ENCODE assay signal across 3 cellular contexts in the genomic region with DNA sequence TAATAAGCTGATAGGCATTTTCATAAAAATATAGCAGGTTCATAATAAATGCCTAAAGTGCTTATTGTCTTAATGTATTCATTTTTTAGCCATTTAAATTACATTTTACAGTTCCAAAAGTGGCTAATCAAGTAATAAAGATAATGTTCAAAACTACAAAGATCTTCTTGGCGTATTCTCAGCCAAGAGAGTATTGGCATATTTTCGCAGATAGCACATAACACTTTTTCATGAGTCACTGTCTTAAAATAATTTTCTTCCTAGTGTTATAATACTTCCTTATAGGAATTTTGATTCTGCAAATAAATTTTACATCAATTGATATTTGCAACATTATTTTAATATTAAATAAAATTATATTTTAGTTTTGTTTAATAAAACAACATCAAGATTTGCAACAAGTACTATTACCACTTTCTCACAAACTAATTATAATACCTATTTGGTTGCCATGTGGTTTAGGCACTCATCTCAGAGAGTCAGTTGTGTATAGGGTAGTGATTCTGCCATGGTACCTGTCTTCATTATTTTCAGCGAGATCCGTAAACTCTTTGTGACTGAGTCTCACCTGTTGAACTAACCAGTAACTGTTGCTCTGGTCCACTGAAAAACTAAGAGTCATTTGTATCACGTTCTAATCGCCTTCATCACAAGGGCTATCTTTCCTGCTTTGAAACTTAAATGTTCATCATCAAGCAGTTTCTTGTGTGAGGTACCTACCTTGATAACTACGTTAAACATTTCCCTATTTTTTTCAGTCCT.
TF ChIP-seq lines count a peak whose summit lies in the region.

No MANE protein-coding gene starts in this region.

TF ChIP-seq in A549, 52 proteins besides CTCF, POLR2A, EP300 and RAD21:
- TF ChIP-seq KDM1A (IDR thresholded peaks at IDR 0.05; ENCODE audit: low read depth) (no peak), ESRRA (IDR thresholded peaks at IDR 0.05; ENCODE audit: borderline replicate concordance, low read length) (no peak), CBX8 (IDR thresholded peaks at IDR 0.05) (no peak), MYC (IDR thresholded peaks at IDR 0.05; ENCODE audit: borderline replicate concordance, low read length) (no peak), EHF (CRISPR knock-in tag; IDR thresholded peaks at IDR 0.05) (no peak), USF2 (IDR thresholded peaks at IDR 0.05) (no peak), MAFK (IDR thresholded peaks at IDR 0.05; ENCODE audit: partially characterized antibody) (no peak), RFX5 (IDR thresholded peaks at IDR 0.05) (no peak), MAX (IDR thresholded peaks at IDR 0.05) (no peak), RARB (CRISPR knock-in tag; IDR thresholded peaks at IDR 0.05) (no peak), CHD2 (IDR thresholded peaks at IDR 0.05; ENCODE audit: low read length, partially characterized antibody) (no peak), FOXS1 (CRISPR knock-in tag; IDR thresholded peaks at IDR 0.05) (no peak), JUN (IDR thresholded peaks at IDR 0.05) (no peak), SREBF2 (IDR thresholded peaks at IDR 0.05) (no peak), RCOR1 (IDR thresholded peaks at IDR 0.05; ENCODE audit: low read depth, low read length) (no peak), HDAC2 (IDR thresholded peaks at IDR 0.05) (no peak), PHF8 (IDR thresholded peaks at IDR 0.05; ENCODE audit: borderline replicate concordance, low read depth) (no peak), HEYL (CRISPR knock-in tag; IDR thresholded peaks at IDR 0.05) (no peak), CHD4 (IDR thresholded peaks at IDR 0.05; ENCODE audit: borderline replicate concordance) (no peak), HES2 (IDR thresholded peaks at IDR 0.05) (no peak)

TF ChIP-seq in IMR-90, 13 proteins besides CTCF, POLR2A, EP300 and RAD21:
- no peak for TF ChIP-seq RFX5 (IDR thresholded peaks at IDR 0.05; ENCODE audit: low read depth, low read length)
- no peak for TF ChIP-seq MAFK (IDR thresholded peaks at IDR 0.05; ENCODE audit: low read depth, low read length)
- no peak for TF ChIP-seq RCOR1 (IDR thresholded peaks at IDR 0.05; ENCODE audit: insufficient replicate concordance, low read length)
- TF ChIP-seq FOS (IDR thresholded peaks at IDR 0.05; ENCODE audit: low read depth, low read length), result no peak
- TF ChIP-seq NFE2L2 (IDR thresholded peaks at IDR 0.05; ENCODE audit: low read depth, low read length), result no peak
- TF ChIP-seq MXI1 (IDR thresholded peaks at IDR 0.05; ENCODE audit: borderline replicate concordance, low read depth, low read length), result no peak
- TF ChIP-seq ELK1 (IDR thresholded peaks at IDR 0.05; ENCODE audit: borderline replicate concordance, low read depth, low read length), result no peak
- TF ChIP-seq BHLHE40 (IDR thresholded peaks at IDR 0.05; ENCODE audit: low read depth, low read length), result no peak
- TF ChIP-seq CEBPB (IDR thresholded peaks at IDR 0.05; ENCODE audit: low read depth, low read length), result no peak
- no peak for TF ChIP-seq SMC3 (IDR thresholded peaks at IDR 0.05; ENCODE audit: low read depth, low read length)
- TF ChIP-seq MAZ (IDR thresholded peaks at IDR 0.05; ENCODE audit: borderline replicate concordance, low read depth, low read length), result no peak
- no peak for TF ChIP-seq USF2 (IDR thresholded peaks at IDR 0.05; ENCODE audit: low read depth, low read length)
- no peak for TF ChIP-seq CHD1 (IDR thresholded peaks at IDR 0.05; ENCODE audit: low read depth, low read length)

TF ChIP-seq in endothelial cell of umbilical vein, 7 proteins besides CTCF, POLR2A, EP300 and RAD21:
- TF ChIP-seq FOS (IDR thresholded peaks at IDR 0.05; ENCODE audit: borderline replicate concordance, insufficient read depth, low read length), result no peak
